1 cellular context compared by ENCODE assay signal in genomic region chr10:30045961-30046360, GRCh38.
TF ChIP-seq lines count a peak whose summit lies in the region.

No MANE protein-coding gene starts in this region.

TF ChIP-seq in WTC11, 78 proteins besides CTCF, POLR2A, EP300 and RAD21 (continued from another document):
- TF ChIP-seq FOXJ3 (CRISPR knock-in tag; IDR thresholded peaks at IDR 0.05; ENCODE audit: borderline replicate concordance) (no peak), ZNF671 (CRISPR knock-in tag; IDR thresholded peaks at IDR 0.05) (no peak), TCF7 (CRISPR knock-in tag; IDR thresholded peaks at IDR 0.05; ENCODE audit: low read depth) (no peak), E2F4 (CRISPR knock-in tag; IDR thresholded peaks at IDR 0.05; ENCODE audit: borderline replicate concordance, low read depth) (no peak), PRRX2 (CRISPR knock-in tag; IDR thresholded peaks at IDR 0.05) (no peak), IRF2 (CRISPR knock-in tag; IDR thresholded peaks at IDR 0.05; ENCODE audit: borderline replicate concordance, low read depth) (no peak), ELF4 (CRISPR knock-in tag; IDR thresholded peaks at IDR 0.05; ENCODE audit: low read depth) (no peak), ATF3 (CRISPR knock-in tag; conservative IDR thresholded peaks at IDR 0.05) (no peak), HMGXB4 (CRISPR knock-in tag; IDR thresholded peaks at IDR 0.05) (no peak), E2F5 (CRISPR knock-in tag; IDR thresholded peaks at IDR 0.05) (no peak), ZNF423 (CRISPR knock-in tag; IDR thresholded peaks at IDR 0.05) (no peak), TEAD1 (CRISPR knock-in tag; IDR thresholded peaks at IDR 0.05) (no peak), JUN (CRISPR knock-in tag; IDR thresholded peaks at IDR 0.05) (no peak), MYBL2 (CRISPR knock-in tag; IDR thresholded peaks at IDR 0.05) (no peak), NFE2L1 (CRISPR knock-in tag; IDR thresholded peaks at IDR 0.05) (no peak)
